ENCODE assay signal across 25 cellular contexts in the genomic region with DNA sequence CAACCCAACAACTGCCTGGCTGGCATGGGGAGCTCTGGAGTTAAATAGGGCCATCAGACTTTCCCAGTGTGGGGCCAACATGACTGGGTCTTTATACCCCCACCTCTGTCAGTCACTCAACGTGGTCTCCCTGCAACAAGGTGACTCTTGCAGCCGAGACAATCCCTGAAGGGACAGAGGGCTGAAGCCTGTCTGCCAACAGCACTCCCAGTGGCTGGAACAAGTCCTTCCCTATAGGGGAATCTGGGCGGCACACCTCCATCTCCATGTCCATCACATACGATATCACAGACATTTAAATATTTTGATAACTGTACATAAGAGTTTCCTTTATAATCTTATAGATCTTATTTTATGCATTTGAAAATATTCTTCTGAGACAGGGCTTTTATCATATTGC. TPM values are rescaled to one million over a fixed set of nuclear protein-coding genes. Genes with fewer than 3 reads are reported as not detected.
A peak's percentile ranks its signal among the peaks of the same experiment; 100 is the strongest.
DNase-seq lines count a peak whose midpoint lies in the region; TF ChIP-seq lines count a peak whose summit lies in the region.
"Had no signal": no experiment of that assay in that cellular context is flagged by ENCODE, and none has a peak within 500 bp of the region (broad histone marks: within the 10 kb centered on the region; RNA-seq: fewer than 3 reads in every experiment).

No MANE protein-coding gene starts in this region.

- H3K4me1 Mint-ChIP-seq in HFFc6 (ENCODE audit: low read depth) = no peaks in the 10 kb centered on the region; the same call in 1 of the 2 replicates
- peaks cover 4% of the 10 kb centered on the region for H3K4me1 Mint-ChIP-seq in neural crest cell
- peaks cover 0 to 6% (median 5%) of the 10 kb centered on the region in 3 donors for H3K4me1 Mint-ChIP-seq in CD8-positive, alpha-beta memory T cell
- H3K4me1 Mint-ChIP-seq: central memory CD8-positive, alpha-beta T cell had no signal

- H3K27me3 Mint-ChIP-seq in HFFc6 (ENCODE audit: insufficient read depth) (peaks cover 15% of the 10 kb centered on the region), neural crest cell (ENCODE audit: low read depth) (peaks cover 64% of the 10 kb centered on the region)
- H3K27me3 Mint-ChIP-seq in CD8-positive, alpha-beta memory T cell = peaks cover 2 to 7% of the 10 kb centered on the region in 2 donors
- H3K27me3 Mint-ChIP-seq: central memory CD8-positive, alpha-beta T cell had no signal

- intact Hi-C loops in mammary epithelial cell (cut with micrococcal nuclease) = no loop called here

- no peak overlapping the region for H3K9ac ChIP-seq in mammary epithelial cell (ENCODE audit: insufficient read depth, low read length)

- H4K20me1 ChIP-seq in mammary epithelial cell (ENCODE audit: insufficient read depth, low read length) = no peaks in the 10 kb centered on the region

- POLR2A ChIA-PET in CD8-positive, alpha-beta memory T cell (lab: Charles Lee) = no interaction called here

- H3K4me2 ChIP-seq in mammary epithelial cell (ENCODE audit: insufficient read depth, low read depth, low read length) = no peak overlapping the region
- H3K4me2 ChIP-seq: PC-9 had no signal

- H3K9me3 ChIP-seq in mammary epithelial cell (replicated peaks; ENCODE audit: insufficient read depth, low read length) = no peaks in the 10 kb centered on the region
- H3K9me3 ChIP-seq in CD8-positive, alpha-beta memory T cell (ENCODE audit: low read length) = no peaks in the 10 kb centered on the region
- H3K9me3 ChIP-seq: prostate gland, suprapubic skin had no signal

- no peaks in the 10 kb centered on the region for H3K36me3 Mint-ChIP-seq in HFFc6 (ENCODE audit: low read depth)
- no peaks in the 10 kb centered on the region for H3K36me3 Mint-ChIP-seq in neural crest cell (ENCODE audit: low read depth)
- peaks cover 0 to 3% (median 0%) of the 10 kb centered on the region in 3 donors for H3K36me3 Mint-ChIP-seq in CD8-positive, alpha-beta memory T cell

- no peak overlapping the region for H2AFZ ChIP-seq in mammary epithelial cell (ENCODE audit: low read depth, low read length)
- H2AFZ ChIP-seq: PC-9 had no signal

- H3K27me3 ChIP-seq in mammary epithelial cell (ENCODE audit: insufficient read depth, low read length) = no peaks in the 10 kb centered on the region
- H3K27me3 ChIP-seq in CD8-positive, alpha-beta memory T cell (ENCODE audit: insufficient read depth, low read length, poor library complexity, severe bottlenecking) = no peaks in the 10 kb centered on the region
- H3K27me3 ChIP-seq: suprapubic skin had no signal

- H3K27ac Mint-ChIP-seq in HFFc6 = no peak overlapping the region
- H3K27ac Mint-ChIP-seq in neural crest cell (ENCODE audit: unreplicated experiment) = no peak overlapping the region
- H3K27ac Mint-ChIP-seq in CD8-positive, alpha-beta memory T cell = no peak overlapping the region
- H3K27ac Mint-ChIP-seq: activated CD4-positive, alpha-beta T cell treated with anti-CD3 and anti-CD28 coated beads, Interleukin-2, amount 10 ng/mL, durations not matched to agents 24 days and 14 days; memory B cell; naive thymus-derived CD8-positive, alpha-beta T cell had no signal

- DNase-seq in DMS53 (lab: John Stamatoyannopoulos, UW) = peak; percentile 37
- no peak for DNase-seq in DMS53 treated with DMSO at 0.1 percent for 48 hours (lab: John Stamatoyannopoulos, UW; ENCODE audit: unreplicated experiment)
- no peak for DNase-seq in HFFc6
- DNase-seq in mammary epithelial cell = no peak
- DNase-seq in neural crest cell (ENCODE audit: low read depth, low spot score) = no peak
- no peak for DNase-seq in CD8-positive, alpha-beta memory T cell
- no peak for DNase-seq in kidney glomerular epithelial cell (lab: John Stamatoyannopoulos, UW)
- DNase-seq in nucleus accumbens (lab: John Stamatoyannopoulos, UW) = no peak
- DNase-seq: 8988T; activated CD4-positive, alpha-beta T cell treated with anti-CD3 and anti-CD28 coated beads, Interleukin-2, amount 10 ng/mL, durations not matched to agents 24 days and 14 days; activated effector memory CD4-positive, alpha-beta T cell treated with anti-CD3 and anti-CD28 coated beads, Interleukin-2, amount 50 U/mL, for 16 hours; amniotic stem cell; effector CD8-positive, alpha-beta T cell; heart left ventricle; MM.1S; naive thymus-derived CD8-positive, alpha-beta T cell; NCI-H1930; NCI-H524 treated with DMSO at 0.1 percent for 48 hours; PC-9 had no signal

- no peak overlapping the region for H3K27ac ChIP-seq in mammary epithelial cell (ENCODE audit: insufficient read depth, low read depth, low read length)
- H3K27ac ChIP-seq in CD8-positive, alpha-beta memory T cell (ENCODE audit: low read depth, low read length) = no peak overlapping the region
- H3K27ac ChIP-seq: heart left ventricle, PC-9, prostate gland, suprapubic skin had no signal

- H3K4me3 Mint-ChIP-seq in HFFc6 = no peak overlapping the region
- H3K4me3 Mint-ChIP-seq in neural crest cell = no peak overlapping the region
- H3K4me3 Mint-ChIP-seq in CD8-positive, alpha-beta memory T cell = no peak overlapping the region
- H3K4me3 Mint-ChIP-seq: activated CD4-positive, alpha-beta T cell treated with anti-CD3 and anti-CD28 coated beads, Interleukin-2, amount 10 ng/mL, durations not matched to agents 24 days and 14 days; central memory CD8-positive, alpha-beta T cell; memory B cell; naive thymus-derived CD8-positive, alpha-beta T cell had no signal

- H3K36me3 ChIP-seq in mammary epithelial cell (ENCODE audit: insufficient read depth, low read length) = no peaks in the 10 kb centered on the region
- no peaks in the 10 kb centered on the region for H3K36me3 ChIP-seq in CD8-positive, alpha-beta memory T cell (ENCODE audit: insufficient read depth, low read length)
- H3K36me3 ChIP-seq: heart left ventricle, prostate gland, suprapubic skin had no signal

- no TSS peak for BruUV-seq in mammary epithelial cell (replicated peaks; lab: Mats Ljungman, UMichigan)

- no peaks in the 10 kb centered on the region for H3K9me3 Mint-ChIP-seq in HFFc6
- no peaks in the 10 kb centered on the region for H3K9me3 Mint-ChIP-seq in neural crest cell
- peaks cover 0 to 8% (median 3%) of the 10 kb centered on the region in 5 donors for H3K9me3 Mint-ChIP-seq in CD8-positive, alpha-beta memory T cell

- 42% methylated on average over 4 of the region's 4 CpGs for WGBS in mammary epithelial cell (ENCODE audit: low coverage, missing lambda C conversion rate)

- no peak overlapping the region for H3K4me3 ChIP-seq in mammary epithelial cell (replicated peaks in 1 of 3; ENCODE audit: insufficient read depth in 1 of 3, low read depth in 2 of 3, low read length in 3 of 3)
- H3K4me3 ChIP-seq in CD8-positive, alpha-beta memory T cell (ENCODE audit: low read length) = no peak overlapping the region
- H3K4me3 ChIP-seq: heart left ventricle, PC-9, prostate gland, suprapubic skin had no signal

- dilution Hi-C loops in mammary epithelial cell (cut with HindIII; ENCODE audit: low sequenced_read_pairs) = loop anchor here (10.0 kb wide), 1 partner anchor 55 kb away; no protein-coding TSS in a partner anchor

- H3K4me1 ChIP-seq in mammary epithelial cell (ENCODE audit: insufficient read depth, low read length) = peaks cover 2% of the 10 kb centered on the region
- H3K4me1 ChIP-seq in CD8-positive, alpha-beta memory T cell (ENCODE audit: insufficient read depth, low read length) = no peaks in the 10 kb centered on the region
- H3K4me1 ChIP-seq: prostate gland had no signal

- CTCF ChIA-PET in mammary epithelial cell (lab: Charles Lee; ENCODE audit: low non-redundant PET) = no interaction called here
- CTCF ChIA-PET in CD8-positive, alpha-beta memory T cell (lab: Charles Lee) = no interaction called here

- TF ChIP-seq CTCF in HFFc6 (IDR thresholded peaks at IDR 0.05) = peak; percentile 32; the same call in 1 of the 2 replicates
- peak; percentile 12 to 14 for TF ChIP-seq CTCF in mammary epithelial cell (conservative IDR thresholded peaks at IDR 0.05 in 1 of 2, IDR thresholded peaks at IDR 0.05 in 1 of 2; ENCODE audit: extremely low read depth in 1 of 2, insufficient read depth in 1 of 2, low read depth in 1 of 2, low read length in 2 of 2)
- TF ChIP-seq CTCF in neural crest cell (conservative IDR thresholded peaks at IDR 0.05) = peak; percentile 42

- H3K79me2 ChIP-seq in mammary epithelial cell (ENCODE audit: insufficient read depth, low read length) = no peaks in the 10 kb centered on the region

- in situ Hi-C loops in mammary epithelial cell (cut with MboI; ENCODE audit: low sequenced_read_pairs in 2 of 2) = no loop called here

RNA-seq across cellular contexts. Expression of gene MAPT, which starts 4.8 kb away (rescaled TPM):
- under 1 TPM; 0.11 to 0.43 (median 0.26) TPM for total RNA-seq in HFFc6 (2021; fragmentation: NEBNext Ultra II Directional; extraction: Animal tissue kit (Norgen Biotek cat#: 25700))
- total RNA-seq in mammary epithelial cell (under 1 TPM; under 0.01 to 0.54 TPM), neural crest cell (9.5 and 13.0 TPM in 2 replicates)
- polyA plus RNA-seq in mammary epithelial cell = 0.20 TPM
- 0.31 TPM for polyA minus RNA-seq in mammary epithelial cell
- under 1 TPM; 0.42 TPM for total RNA-seq in CD8-positive, alpha-beta memory T cell
- 0.36 TPM for polyA plus RNA-seq in CD8-positive, alpha-beta memory T cell

RNA-seq across cellular contexts. Expression of gene SPPL2C, which starts 44.9 kb away (rescaled TPM):
- total RNA-seq in HFFc6 (2021; fragmentation: NEBNext Ultra II Directional; extraction: Animal tissue kit (Norgen Biotek cat#: 25700)) = not detected
- not detected for total RNA-seq in mammary epithelial cell
- polyA plus RNA-seq in mammary epithelial cell = not detected
- polyA minus RNA-seq in mammary epithelial cell = not detected
- not detected in 2 replicates for total RNA-seq in neural crest cell
- not detected for total RNA-seq in CD8-positive, alpha-beta memory T cell
- not detected for polyA plus RNA-seq in CD8-positive, alpha-beta memory T cell
- total RNA-seq: activated CD4-positive, alpha-beta T cell treated with anti-CD3 and anti-CD28 coated beads, Interleukin-2, amount 10 ng/mL, durations not matched to agents 24 days and 14 days; fibroblast of lung; heart left ventricle; naive thymus-derived CD8-positive, alpha-beta T cell; PC-9; suprapubic skin had no signal
- polyA plus RNA-seq: BJ; fibroblast of lung; heart left ventricle; naive thymus-derived CD8-positive, alpha-beta T cell had no signal
